Comparison of ENCODE assay signal across 23 cellular contexts in the genomic region with DNA sequence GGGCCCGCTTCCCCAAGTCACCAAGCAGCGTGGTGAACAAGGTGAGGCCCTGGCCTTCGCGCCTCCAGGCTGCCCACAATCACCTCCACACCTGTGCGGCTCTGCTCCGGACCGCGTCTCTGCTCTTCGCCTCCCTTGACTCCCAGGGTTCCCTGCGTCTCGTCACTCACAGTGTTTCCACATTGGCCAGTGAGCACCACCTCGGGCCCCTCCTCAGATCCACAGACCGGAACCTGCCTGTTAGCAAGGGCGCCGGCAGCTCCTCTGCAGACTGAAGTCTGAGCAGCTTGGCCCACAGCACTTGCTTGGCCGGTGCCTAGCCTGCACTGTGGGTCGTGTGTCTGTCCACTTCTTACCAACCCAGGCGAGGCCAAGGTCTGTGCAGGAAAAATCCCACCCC.
"Had no signal": no experiment of that assay in that cellular context is flagged by ENCODE, and none has a peak within 500 bp of the region (broad histone marks: within the 10 kb centered on the region; RNA-seq: fewer than 3 reads in every experiment).

No MANE protein-coding gene starts in this region.

- H3K27ac ChIP-seq: gastroesophageal sphincter, heart right ventricle, sigmoid colon, thoracic aorta had no signal

- H3K27ac Mint-ChIP-seq: activated CD4-positive, alpha-beta T cell treated with anti-CD3 and anti-CD28 coated beads, Interleukin-2, amount 10 ng/mL, durations not matched to agents 7 days and 5 days; stimulated activated effector memory CD8-positive, alpha-beta T cell treated with anti-CD3 and anti-CD28 coated beads, Interleukin-12 subunit alpha, Interleukin-12 subunit beta, amount 100 ng/mL, for 72 hours had no signal

- H3K36me3 ChIP-seq: gastroesophageal sphincter, heart right ventricle, sigmoid colon, thoracic aorta had no signal

- H3K4me3 ChIP-seq: gastroesophageal sphincter, heart right ventricle, mucosa of descending colon, sigmoid colon, thoracic aorta had no signal

- H3K4me3 Mint-ChIP-seq: activated CD4-positive, alpha-beta T cell treated with anti-CD3 and anti-CD28 coated beads, Interleukin-2, amount 10 ng/mL, durations not matched to agents 7 days and 5 days; naive thymus-derived CD4-positive, alpha-beta T cell; stimulated activated effector memory CD8-positive, alpha-beta T cell treated with anti-CD3 and anti-CD28 coated beads, Interleukin-12 subunit alpha, Interleukin-12 subunit beta, amount 100 ng/mL, for 72 hours; T-cell had no signal

- ATAC-seq: activated CD4-positive, CD25-positive, alpha-beta regulatory T cell treated with anti-CD3 and anti-CD28 coated beads, Interleukin-2, amount 50 U/mL, for 24 hours; esophagus mucosa; gastroesophageal sphincter; heart right ventricle; mucosa of descending colon; naive thymus-derived CD4-positive, alpha-beta T cell; stimulated activated effector memory CD8-positive, alpha-beta T cell treated with anti-CD3 and anti-CD28 coated beads, Interleukin-12 subunit alpha, Interleukin-12 subunit beta, amount 100 ng/mL, for 72 hours; T-cell had no signal

- H3K36me3 Mint-ChIP-seq: naive thymus-derived CD4-positive, alpha-beta T cell; stimulated activated effector memory CD8-positive, alpha-beta T cell treated with anti-CD3 and anti-CD28 coated beads, Interleukin-12 subunit alpha, Interleukin-12 subunit beta, amount 100 ng/mL, for 72 hours; T-cell had no signal

- H3K27me3 Mint-ChIP-seq: activated CD4-positive, alpha-beta T cell treated with anti-CD3 and anti-CD28 coated beads, Interleukin-2, amount 10 ng/mL, durations not matched to agents 7 days and 5 days had no signal

- H3K4me1 ChIP-seq: gastroesophageal sphincter, heart right ventricle, sigmoid colon had no signal

- DNase-seq: activated CD4-positive, alpha-beta T cell treated with anti-CD3 and anti-CD28 coated beads, Interleukin-2, amount 10 ng/mL, durations not matched to agents 7 days and 5 days; activated CD8-positive, alpha-beta memory T cell treated with anti-CD3 and anti-CD28 coated beads for 24 hours; activated CD8-positive, alpha-beta memory T cell treated with anti-CD3 and anti-CD28 coated beads, Interleukin-2, amount 50 U/mL, for 48 hours; activated effector memory CD4-positive, alpha-beta T cell treated with Interleukin-2 at 50 U/mL for 16 hours; activated naive CD4-positive, alpha-beta T cell treated with anti-CD3 and anti-CD28 coated beads, Interleukin-2, amount 50 U/mL, for 16 hours; activated T-cell treated with anti-CD3 and anti-CD28 coated beads, Interleukin-2, amount 50 U/mL, for 48 hours; effector CD4-positive, alpha-beta T cell; heart right ventricle; kidney glomerular epithelial cell; mesenchymal stem cell; mucosa of descending colon; naive thymus-derived CD4-positive, alpha-beta T cell; occipital lobe; posterior cingulate gyrus; sigmoid colon; stimulated activated CD4-positive, alpha-beta T cell treated with anti-CD3 and anti-CD28 coated beads, Interleukin-4, amount 100 ng/mL, for 24 hours; T-cell; T-helper 9 cell had no signal

- H3K9me3 Mint-ChIP-seq: activated CD4-positive, alpha-beta T cell treated with anti-CD3 and anti-CD28 coated beads, Interleukin-2, amount 10 ng/mL, durations not matched to agents 7 days and 5 days; naive thymus-derived CD4-positive, alpha-beta T cell; stimulated activated effector memory CD8-positive, alpha-beta T cell treated with anti-CD3 and anti-CD28 coated beads, Interleukin-12 subunit alpha, Interleukin-12 subunit beta, amount 100 ng/mL, for 72 hours; T-cell had no signal

- H3K9me3 ChIP-seq: gastroesophageal sphincter, heart right ventricle, mucosa of descending colon, sigmoid colon, thoracic aorta had no signal
